ENCODE assay signal across 8 cellular contexts in the genomic region with DNA sequence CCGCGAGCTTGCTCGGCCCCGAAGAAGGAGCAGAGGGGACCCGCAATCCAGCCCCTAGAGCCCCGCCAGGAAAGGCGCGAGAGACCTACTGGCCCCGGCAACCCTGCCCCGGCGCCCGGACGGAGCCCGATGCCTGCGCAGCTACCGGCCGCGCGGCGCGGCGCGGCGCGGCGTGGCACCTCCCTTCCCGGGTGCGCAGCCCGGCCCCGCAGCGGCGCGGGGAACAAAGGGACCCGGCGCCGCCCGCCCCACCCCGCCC. TPM values are rescaled to one million over a fixed set of nuclear protein-coding genes. Genes with fewer than 3 reads are reported as not detected.
DNase-seq lines count a peak whose midpoint lies in the region; ATAC-seq and FAIRE-seq lines count a peak whose summit lies in the region.

No MANE protein-coding gene starts in this region.

- no peak for FAIRE-seq in RCC 7860 (lab: Jason Lieb, UNC)

- DNase-seq in Right ventricle myocardium superior (no peak), Right ventricle myocardium inferior (ENCODE audit: missing footprints) (no peak), caudate nucleus (lab: John Stamatoyannopoulos, UW) (peak in 3 of 61 donors; percentile 47 to 70 (median 59)), NCI-H226 (no peak), kidney glomerular epithelial cell (lab: John Stamatoyannopoulos, UW) (no peak), RCC 7860 (ENCODE audit: low spot score) (no peak)

- 0% methylated on average over 14 to 34 of the region's 38 CpGs for WGBS in mesodermal cell (ENCODE audit: insufficient coverage in 2 of 2), 2 experiments

- H3K4me1 ChIP-seq in mesodermal cell (ENCODE audit: control insufficient read depth, insufficient read depth, low read length, poor library complexity, severe bottlenecking), result peaks cover 16% of the 10 kb centered on the region

- ATAC-seq in Right ventricle myocardium superior (ENCODE audit: poor library complexity) (peak; percentile 1), Right ventricle myocardium inferior (no peak), GM19452 (IDR thresholded peaks at IDR 0.05; ENCODE audit: unreplicated experiment) (no peak)

- H3K4me3 ChIP-seq in mesodermal cell (ENCODE audit: extremely low read depth, insufficient read depth, low read length, poor library complexity, severe bottlenecking), result peak overlapping the region; percentile 95

- H3K27ac ChIP-seq in caudate nucleus (ENCODE audit: low read depth, low read length) (peak overlapping the region; percentile 73), mesodermal cell (ENCODE audit: low read depth, low read length, severe bottlenecking) (peak overlapping the region; percentile 90)

- no peaks in the 10 kb centered on the region for H3K9me3 ChIP-seq in mesodermal cell (ENCODE audit: control insufficient read depth, low read length)

- H3K36me3 ChIP-seq in mesodermal cell (ENCODE audit: control insufficient read depth, insufficient read depth, low read length), result peaks cover 3% of the 10 kb centered on the region

- intact Hi-C loops in Right ventricle myocardium superior (cut with DNase I) (no loop called here), Right ventricle myocardium inferior (cut with DNase I) (loop anchor here (5.0 to 10.0 kb wide), 3 partner anchors 164 to 399 kb away; no protein-coding TSS in a partner anchor)

RNA-seq across cellular contexts. Expression of a gene that starts 0.3 kb away (rescaled TPM):
- total RNA-seq in Right ventricle myocardium superior, result 308 TPM
- 293 TPM for total RNA-seq in Right ventricle myocardium inferior
- 203 TPM for polyA plus RNA-seq in mesodermal cell (2013, experiment 1 of 2)
- 184 TPM for polyA plus RNA-seq in mesodermal cell (2013, experiment 2 of 2)
